10 cellular contexts compared by ENCODE assay signal in the genomic region with DNA sequence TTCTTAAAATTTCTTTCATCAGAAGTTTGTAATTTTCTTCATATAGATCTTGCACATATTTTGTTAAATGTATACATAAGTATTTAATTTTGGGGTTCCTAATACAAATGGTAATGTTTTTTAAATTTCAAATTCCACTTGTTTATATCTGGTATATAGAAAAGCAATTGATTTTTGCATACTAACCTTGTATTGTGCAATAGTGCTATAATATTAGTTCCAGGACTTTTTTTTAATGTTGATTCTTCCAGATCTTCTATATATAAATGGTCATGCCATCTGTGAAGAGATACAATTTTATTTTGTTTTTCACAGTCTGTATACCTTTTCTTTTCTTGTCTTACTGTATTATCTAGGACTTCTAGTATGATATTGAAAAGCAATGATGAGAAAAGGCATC.
"Had no signal": no experiment of that assay in that cellular context is flagged by ENCODE, and none has a peak within 500 bp of the region (broad histone marks: within the 10 kb centered on the region; RNA-seq: fewer than 3 reads in every experiment).

No MANE protein-coding gene starts in this region.

- H3K9ac ChIP-seq: KMS-11 had no signal

- FAIRE-seq: H1, H54 had no signal

- H3K4me3 ChIP-seq: GM23338, HAP-1 had no signal

- DNase-seq: HFFc6, Karpas-422, KBM-7 had no signal

- H3K9me3 ChIP-seq: HAP-1 had no signal

- H2AFZ ChIP-seq: GM23338 had no signal

- ATAC-seq: GM23338, HCT116 had no signal

- H3K36me3 ChIP-seq: HAP-1 had no signal

- H3K4me2 ChIP-seq: GM23338, KMS-11 had no signal

- H3K27ac ChIP-seq: HL-60, KMS-11 had no signal

- H3K4me1 ChIP-seq: HAP-1 had no signal
